2 cellular contexts compared by ENCODE assay signal in the genomic region with DNA sequence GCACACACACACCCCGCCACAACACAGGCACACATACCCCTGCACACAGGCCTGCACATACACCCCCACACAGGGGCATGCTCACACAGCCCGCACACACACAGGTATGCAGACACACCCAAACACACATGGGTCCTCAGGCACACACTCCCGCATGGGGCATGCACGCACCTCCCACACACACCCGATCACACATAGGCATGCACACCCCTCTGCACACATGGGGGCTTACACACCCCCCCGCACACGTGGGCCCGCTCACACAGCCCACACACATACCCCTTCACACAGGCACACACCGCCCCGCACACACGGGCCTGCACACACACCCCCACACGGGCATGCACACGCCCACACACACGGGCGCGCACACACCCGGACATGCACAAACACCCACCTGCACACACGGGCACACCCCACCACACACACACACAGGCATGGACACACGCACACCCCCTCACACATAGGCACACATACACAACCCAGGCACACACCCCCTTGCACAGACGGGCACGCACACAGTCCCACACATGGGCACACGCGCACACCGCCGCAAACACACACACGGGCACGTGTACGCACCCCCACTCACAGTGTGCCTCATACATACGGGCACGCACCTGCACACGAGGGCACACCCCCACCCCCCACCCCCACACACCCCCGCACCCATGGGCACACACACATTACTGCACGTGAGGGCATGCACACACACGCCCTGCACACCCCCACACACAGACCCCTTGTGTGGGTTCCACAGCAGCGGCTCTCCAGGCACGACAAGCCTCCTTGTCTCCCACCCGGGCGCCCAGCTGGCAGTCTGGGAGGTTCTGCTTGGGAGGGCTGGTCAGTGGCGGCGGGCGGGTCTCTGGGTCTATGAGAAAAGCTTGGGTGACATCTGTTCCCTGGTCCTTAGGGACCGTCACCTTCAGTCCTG.
TF ChIP-seq lines count a peak whose summit lies in the region.

No MANE protein-coding gene starts in this region.

TF ChIP-seq in SK-N-SH, 30 proteins besides CTCF, POLR2A, EP300 and RAD21:
- no peak for TF ChIP-seq MXI1 (IDR thresholded peaks at IDR 0.05; ENCODE audit: low read depth, low read length)

TF ChIP-seq in SK-N-SH treated with all-trans-retinoic acid at 6 μM for 48 hours, 23 proteins besides CTCF, POLR2A, EP300 and RAD21:
- TF ChIP-seq, protein P1, sequence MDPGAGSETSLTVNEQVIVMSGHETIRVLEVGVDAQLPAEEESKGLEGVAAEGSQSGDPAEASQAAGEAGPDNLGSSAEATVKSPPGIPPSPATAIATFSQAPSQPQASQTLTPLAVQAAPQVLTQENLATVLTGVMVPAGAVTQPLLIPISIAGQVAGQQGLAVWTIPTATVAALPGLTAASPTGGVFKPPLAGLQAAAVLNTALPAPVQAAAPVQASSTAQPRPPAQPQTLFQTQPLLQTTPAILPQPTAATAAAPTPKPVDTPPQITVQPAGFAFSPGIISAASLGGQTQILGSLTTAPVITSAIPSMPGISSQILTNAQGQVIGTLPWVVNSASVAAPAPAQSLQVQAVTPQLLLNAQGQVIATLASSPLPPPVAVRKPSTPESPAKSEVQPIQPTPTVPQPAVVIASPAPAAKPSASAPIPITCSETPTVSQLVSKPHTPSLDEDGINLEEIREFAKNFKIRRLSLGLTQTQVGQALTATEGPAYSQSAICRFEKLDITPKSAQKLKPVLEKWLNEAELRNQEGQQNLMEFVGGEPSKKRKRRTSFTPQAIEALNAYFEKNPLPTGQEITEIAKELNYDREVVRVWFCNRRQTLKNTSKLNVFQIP (CRISPR knock-in tag; IDR thresholded peaks at IDR 0.05; ENCODE audit: borderline replicate concordance, low read depth), result no peak
- TF ChIP-seq ESRRG (CRISPR knock-in tag; IDR thresholded peaks at IDR 0.05), result no peak
- no peak for TF ChIP-seq RARB (CRISPR knock-in tag; IDR thresholded peaks at IDR 0.05)
- TF ChIP-seq SNAI2 (CRISPR knock-in tag; IDR thresholded peaks at IDR 0.05), result no peak
- TF ChIP-seq TCF4 (CRISPR knock-in tag; IDR thresholded peaks at IDR 0.05; ENCODE audit: borderline replicate concordance), result no peak
- TF ChIP-seq, protein P2, sequence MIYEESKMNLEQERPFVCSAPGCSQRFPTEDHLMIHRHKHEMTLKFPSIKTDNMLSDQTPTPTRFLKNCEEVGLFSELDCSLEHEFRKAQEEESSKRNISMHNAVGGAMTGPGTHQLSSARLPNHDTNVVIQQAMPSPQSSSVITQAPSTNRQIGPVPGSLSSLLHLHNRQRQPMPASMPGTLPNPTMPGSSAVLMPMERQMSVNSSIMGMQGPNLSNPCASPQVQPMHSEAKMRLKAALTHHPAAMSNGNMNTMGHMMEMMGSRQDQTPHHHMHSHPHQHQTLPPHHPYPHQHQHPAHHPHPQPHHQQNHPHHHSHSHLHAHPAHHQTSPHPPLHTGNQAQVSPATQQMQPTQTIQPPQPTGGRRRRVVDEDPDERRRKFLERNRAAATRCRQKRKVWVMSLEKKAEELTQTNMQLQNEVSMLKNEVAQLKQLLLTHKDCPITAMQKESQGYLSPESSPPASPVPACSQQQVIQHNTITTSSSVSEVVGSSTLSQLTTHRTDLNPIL (CRISPR knock-in tag; IDR thresholded peaks at IDR 0.05; ENCODE audit: low read depth), result no peak
- no peak for TF ChIP-seq BACH2 (CRISPR knock-in tag; IDR thresholded peaks at IDR 0.05; ENCODE audit: borderline replicate concordance)
- TF ChIP-seq, protein P3, sequence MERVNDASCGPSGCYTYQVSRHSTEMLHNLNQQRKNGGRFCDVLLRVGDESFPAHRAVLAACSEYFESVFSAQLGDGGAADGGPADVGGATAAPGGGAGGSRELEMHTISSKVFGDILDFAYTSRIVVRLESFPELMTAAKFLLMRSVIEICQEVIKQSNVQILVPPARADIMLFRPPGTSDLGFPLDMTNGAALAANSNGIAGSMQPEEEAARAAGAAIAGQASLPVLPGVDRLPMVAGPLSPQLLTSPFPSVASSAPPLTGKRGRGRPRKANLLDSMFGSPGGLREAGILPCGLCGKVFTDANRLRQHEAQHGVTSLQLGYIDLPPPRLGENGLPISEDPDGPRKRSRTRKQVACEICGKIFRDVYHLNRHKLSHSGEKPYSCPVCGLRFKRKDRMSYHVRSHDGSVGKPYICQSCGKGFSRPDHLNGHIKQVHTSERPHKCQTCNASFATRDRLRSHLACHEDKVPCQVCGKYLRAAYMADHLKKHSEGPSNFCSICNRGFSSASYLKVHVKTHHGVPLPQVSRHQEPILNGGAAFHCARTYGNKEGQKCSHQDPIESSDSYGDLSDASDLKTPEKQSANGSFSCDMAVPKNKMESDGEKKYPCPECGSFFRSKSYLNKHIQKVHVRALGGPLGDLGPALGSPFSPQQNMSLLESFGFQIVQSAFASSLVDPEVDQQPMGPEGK (CRISPR knock-in tag; IDR thresholded peaks at IDR 0.05; ENCODE audit: borderline replicate concordance), result no peak
- no peak for TF ChIP-seq ARNTL (CRISPR knock-in tag; IDR thresholded peaks at IDR 0.05; ENCODE audit: borderline replicate concordance, low read depth)
- TF ChIP-seq PPARA (CRISPR knock-in tag; IDR thresholded peaks at IDR 0.05; ENCODE audit: borderline replicate concordance), result no peak
- TF ChIP-seq ZNF70 (CRISPR knock-in tag; IDR thresholded peaks at IDR 0.05), result no peak
- TF ChIP-seq ZFP30 (CRISPR knock-in tag; IDR thresholded peaks at IDR 0.05), result no peak
- no peak for TF ChIP-seq TOX (CRISPR knock-in tag; IDR thresholded peaks at IDR 0.05; ENCODE audit: borderline replicate concordance)
- no peak for TF ChIP-seq OSR1 (CRISPR knock-in tag; IDR thresholded peaks at IDR 0.05)
- TF ChIP-seq, protein P4, sequence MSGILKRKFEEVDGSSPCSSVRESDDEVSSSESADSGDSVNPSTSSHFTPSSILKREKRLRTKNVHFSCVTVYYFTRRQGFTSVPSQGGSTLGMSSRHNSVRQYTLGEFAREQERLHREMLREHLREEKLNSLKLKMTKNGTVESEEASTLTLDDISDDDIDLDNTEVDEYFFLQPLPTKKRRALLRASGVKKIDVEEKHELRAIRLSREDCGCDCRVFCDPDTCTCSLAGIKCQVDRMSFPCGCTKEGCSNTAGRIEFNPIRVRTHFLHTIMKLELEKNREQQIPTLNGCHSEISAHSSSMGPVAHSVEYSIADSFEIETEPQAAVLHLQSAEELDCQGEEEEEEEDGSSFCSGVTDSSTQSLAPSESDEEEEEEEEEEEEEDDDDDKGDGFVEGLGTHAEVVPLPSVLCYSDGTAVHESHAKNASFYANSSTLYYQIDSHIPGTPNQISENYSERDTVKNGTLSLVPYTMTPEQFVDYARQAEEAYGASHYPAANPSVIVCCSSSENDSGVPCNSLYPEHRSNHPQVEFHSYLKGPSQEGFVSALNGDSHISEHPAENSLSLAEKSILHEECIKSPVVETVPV (CRISPR knock-in tag; IDR thresholded peaks at IDR 0.05), result no peak
- no peak for TF ChIP-seq ZNF8 (CRISPR knock-in tag; IDR thresholded peaks at IDR 0.05)
- no peak for TF ChIP-seq ZNF565 (CRISPR knock-in tag; conservative IDR thresholded peaks at IDR 0.05; ENCODE audit: low read depth)
- no peak for TF ChIP-seq ISL1 (CRISPR knock-in tag; IDR thresholded peaks at IDR 0.05)
